8 cellular contexts compared by ENCODE assay signal in the genomic region with DNA sequence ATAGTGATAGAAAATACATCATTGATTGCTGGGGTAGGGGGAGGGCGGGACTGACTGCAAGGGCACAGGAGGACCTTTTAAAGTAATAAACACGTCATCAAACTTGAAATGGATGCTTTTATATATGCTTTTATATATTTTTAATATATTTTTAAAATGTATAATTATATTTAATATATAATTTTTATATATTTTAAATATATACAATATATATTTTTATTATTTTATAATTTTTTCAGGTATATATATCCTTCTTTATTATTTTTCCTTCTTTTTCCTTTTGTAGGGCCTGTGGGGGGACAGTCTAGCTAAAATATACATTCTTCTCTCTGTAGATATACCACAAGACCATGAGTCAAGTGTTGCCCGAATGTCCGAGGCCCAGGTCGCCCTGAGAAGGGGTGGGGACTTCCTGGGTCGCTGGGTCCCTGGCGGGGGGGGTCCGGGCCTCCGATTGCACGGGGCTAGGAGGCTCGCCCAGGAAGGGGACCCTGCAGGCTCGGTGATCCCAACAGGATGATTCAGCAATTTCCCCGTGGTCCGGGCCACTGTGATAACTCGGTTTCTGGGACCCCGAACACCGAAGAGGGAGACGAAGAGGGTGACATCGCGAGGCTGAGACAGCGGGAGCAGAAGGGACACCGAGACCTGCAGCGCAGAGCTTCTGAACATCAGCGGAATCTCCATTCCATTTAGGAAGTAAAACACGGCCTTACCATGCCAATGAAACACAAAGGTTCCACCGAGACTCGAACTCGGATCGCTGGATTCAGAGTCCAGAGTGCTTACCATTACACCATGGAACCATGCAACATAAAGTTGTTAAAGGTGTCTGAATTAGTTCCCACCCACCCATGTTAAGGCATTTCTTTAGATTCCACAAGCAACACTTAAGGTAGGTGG.
A peak's percentile ranks its signal among the peaks of the same experiment; 100 is the strongest.
DNase-seq lines count a peak whose midpoint lies in the region; ATAC-seq and TF ChIP-seq lines count a peak whose summit lies in the region.

No MANE protein-coding gene starts in this region.

- H3K4me3 ChIP-seq in OCI-LY3 (ENCODE audit: low read length) (peak overlapping the region; percentile 83), osteoblast (ENCODE audit: insufficient read depth, low read length) (peak overlapping the region; percentile 73)
- H3K4me3 ChIP-seq in effector memory CD4-positive, alpha-beta T cell (ENCODE audit: insufficient read depth, low read depth, low read length, poor library complexity, severe bottlenecking): peak overlapping the region; percentile 68

- peak overlapping the region; percentile 77 for H2AFZ ChIP-seq in OCI-LY3 (ENCODE audit: low read depth, low read length)
- H2AFZ ChIP-seq in osteoblast (ENCODE audit: low read length): peak overlapping the region; percentile 49

- no peak overlapping the region for H3K27ac ChIP-seq in OCI-LY3 (ENCODE audit: low read length)
- H3K27ac ChIP-seq in effector memory CD4-positive, alpha-beta T cell (ENCODE audit: insufficient read depth, low read length, poor library complexity, severe bottlenecking): no peak overlapping the region
- H3K27ac ChIP-seq in osteoblast (ENCODE audit: low read depth, low read length): no peak overlapping the region

- no peaks in the 10 kb centered on the region for H3K36me3 ChIP-seq in ES-I3 (ENCODE audit: insufficient read depth, low read length)
- H3K36me3 ChIP-seq in OCI-LY3 (replicated peaks; ENCODE audit: low read depth, low read length): no peaks in the 10 kb centered on the region
- no peaks in the 10 kb centered on the region for H3K36me3 ChIP-seq in effector memory CD4-positive, alpha-beta T cell (ENCODE audit: control insufficient read depth, insufficient read depth, low read length)
- H3K36me3 ChIP-seq in osteoblast (ENCODE audit: insufficient read depth, low read length): no peaks in the 10 kb centered on the region

- no peaks in the 10 kb centered on the region for H3K9me3 ChIP-seq in ES-I3 (ENCODE audit: control insufficient read depth, insufficient read depth, low read length)
- H3K9me3 ChIP-seq in OCI-LY3 (ENCODE audit: insufficient read depth, low read length): no peaks in the 10 kb centered on the region
- H3K9me3 ChIP-seq in effector memory CD4-positive, alpha-beta T cell (ENCODE audit: control insufficient read depth, low read length): no peaks in the 10 kb centered on the region
- no peaks in the 10 kb centered on the region for H3K9me3 ChIP-seq in osteoblast (ENCODE audit: low read depth, low read length)

- no peaks in the 10 kb centered on the region; the same call in 1 of the 2 replicates for H3K4me1 ChIP-seq in ES-I3 (ENCODE audit: insufficient read depth, low read length)
- H3K4me1 ChIP-seq in OCI-LY3 (ENCODE audit: low read length): peaks cover 7% of the 10 kb centered on the region; the same call in 1 of the 2 replicates
- no peaks in the 10 kb centered on the region for H3K4me1 ChIP-seq in effector memory CD4-positive, alpha-beta T cell (ENCODE audit: control insufficient read depth, insufficient read depth, low read length, poor library complexity, severe bottlenecking)
- peaks cover 8% of the 10 kb centered on the region for H3K4me1 ChIP-seq in osteoblast (ENCODE audit: insufficient read depth, low read length)

- no peak for DNase-seq in effector memory CD4-positive, alpha-beta T cell
- peak; percentile 81 for DNase-seq in osteoblast (ENCODE audit: insufficient read length, low spot score, missing footprints)
- no peak for DNase-seq in midbrain (lab: John Stamatoyannopoulos, UW)
- no peak for DNase-seq in NCI-H526 treated with DMSO at 0.1 percent for 48 hours (lab: John Stamatoyannopoulos, UW)

- H3K27me3 ChIP-seq in OCI-LY3 (ENCODE audit: low read depth, low read length) (peaks cover 13% of the 10 kb centered on the region; the same call in 1 of the 2 replicates), osteoblast (ENCODE audit: insufficient read depth, low read length) (peaks cover 3% of the 10 kb centered on the region)
- H3K27me3 ChIP-seq in effector memory CD4-positive, alpha-beta T cell (replicated peaks; ENCODE audit: control insufficient read depth, insufficient read depth, low read length, poor library complexity, severe bottlenecking): no peaks in the 10 kb centered on the region

- H3K9ac ChIP-seq in ES-I3 (ENCODE audit: low read depth, low read length) (peak overlapping the region; percentile 68), OCI-LY3 (ENCODE audit: low read length) (peak overlapping the region; percentile 71; the same call in 1 of the 2 replicates)

- no peaks in the 10 kb centered on the region for H3K79me2 ChIP-seq in OCI-LY3 (ENCODE audit: low read length)
- no peaks in the 10 kb centered on the region for H3K79me2 ChIP-seq in osteoblast (ENCODE audit: insufficient read depth, low read length)

- TF ChIP-seq CTCF in OCI-LY3 (IDR thresholded peaks at IDR 0.05; ENCODE audit: low read depth, low read length) (no peak), osteoblast (IDR thresholded peaks at IDR 0.05; ENCODE audit: extremely low read depth, low read depth, low read length) (no peak)

- H3K4me2 ChIP-seq in OCI-LY3 (ENCODE audit: low read length) (peak overlapping the region; percentile 94), osteoblast (ENCODE audit: insufficient read depth, low read length) (peak overlapping the region; percentile 95)

- ATAC-seq in HG03342 (IDR thresholded peaks at IDR 0.05; ENCODE audit: unreplicated experiment) (no peak), GM18867 (IDR thresholded peaks at IDR 0.05; ENCODE audit: unreplicated experiment) (no peak)

- H4K20me1 ChIP-seq in OCI-LY3 (ENCODE audit: insufficient read depth, low read length) (no peaks in the 10 kb centered on the region), osteoblast (ENCODE audit: insufficient read depth, low read length) (no peaks in the 10 kb centered on the region)
